Comparison of ENCODE assay signal across 1 cellular context in the genomic region with DNA sequence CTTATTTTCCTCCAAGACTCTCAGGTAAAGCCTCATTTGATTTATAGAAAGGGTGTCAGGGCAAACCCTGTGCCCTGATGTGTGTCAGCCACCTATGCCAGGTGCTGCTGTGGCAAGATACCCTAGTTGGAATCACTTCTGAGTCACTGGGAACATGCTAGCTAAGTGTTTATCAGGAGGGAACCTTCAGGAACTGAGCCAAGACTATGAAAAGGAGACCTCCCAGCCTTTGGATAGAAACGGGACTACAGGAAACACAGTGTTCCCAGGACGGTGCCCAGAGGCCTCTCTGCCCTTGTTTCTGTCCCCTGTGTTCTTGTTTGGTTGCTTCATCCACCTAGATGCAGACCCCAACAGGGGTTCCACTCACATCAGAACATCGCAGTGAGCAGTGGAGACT.
TF ChIP-seq lines count a peak whose summit lies in the region.

No MANE protein-coding gene starts in this region.

TF ChIP-seq in WTC11, 78 proteins besides CTCF, POLR2A, EP300 and RAD21 (continued from another document):
- no peak for TF ChIP-seq AR (CRISPR knock-in tag; IDR thresholded peaks at IDR 0.05)
